ENCODE assay signal across 2 cellular contexts in genomic region chr3:71341721-71342120, GRCh38.
A peak's percentile ranks its signal among the peaks of the same experiment; 100 is the strongest.
TF ChIP-seq lines count a peak whose summit lies in the region.

No MANE protein-coding gene starts in this region.

TF ChIP-seq in SK-N-SH, 30 proteins besides CTCF, POLR2A, EP300 and RAD21:
- TF ChIP-seq REST (IDR thresholded peaks at IDR 0.05; ENCODE audit: low read depth, low read length) = no peak
- peak; percentile 18; the same call in 1 of the 2 replicates for TF ChIP-seq NFIC (IDR thresholded peaks at IDR 0.05; ENCODE audit: borderline replicate concordance)
- no peak for TF ChIP-seq GABPA (IDR thresholded peaks at IDR 0.05; ENCODE audit: low read depth)
- no peak for TF ChIP-seq EZH2phosphoT487 (IDR thresholded peaks at IDR 0.05; ENCODE audit: borderline replicate concordance, low read depth)
- TF ChIP-seq MXI1 (IDR thresholded peaks at IDR 0.05; ENCODE audit: low read depth, low read length) = no peak
- no peak for TF ChIP-seq FOXJ3 (CRISPR knock-in tag; IDR thresholded peaks at IDR 0.05)
- TF ChIP-seq TCF12 (IDR thresholded peaks at IDR 0.05) = peak; percentile 69
- TF ChIP-seq CHD2 (IDR thresholded peaks at IDR 0.05; ENCODE audit: low read length, partially characterized antibody) = no peak
- TF ChIP-seq ELF1 (IDR thresholded peaks at IDR 0.05) = no peak
- TF ChIP-seq MEF2A (IDR thresholded peaks at IDR 0.05; ENCODE audit: borderline replicate concordance, low read depth) = no peak; the same call in 1 of the 2 replicates
- TF ChIP-seq USF2 (IDR thresholded peaks at IDR 0.05; ENCODE audit: borderline replicate concordance, low read depth, low read length) = no peak
- TF ChIP-seq FOSL2 (IDR thresholded peaks at IDR 0.05; ENCODE audit: borderline replicate concordance, low read depth) = peak; percentile 58; the same call in 1 of the 2 replicates
- no peak for TF ChIP-seq IRF3 (IDR thresholded peaks at IDR 0.05; ENCODE audit: low read depth, low read length)
- TF ChIP-seq YY1 (IDR thresholded peaks at IDR 0.05; ENCODE audit: low read depth) = no peak
- peak; percentile 85 for TF ChIP-seq JUND (IDR thresholded peaks at IDR 0.05)
- TF ChIP-seq PBX3 (IDR thresholded peaks at IDR 0.05) = peak; percentile 60
- no peak for TF ChIP-seq ZBTB33 (IDR thresholded peaks at IDR 0.05; ENCODE audit: borderline replicate concordance, low read depth)
- peak; percentile 64 for TF ChIP-seq TEAD4 (IDR thresholded peaks at IDR 0.05; ENCODE audit: borderline replicate concordance, insufficient read depth)
- TF ChIP-seq POLR2AphosphoS5 (IDR thresholded peaks at IDR 0.05; ENCODE audit: low read depth, low read length) = no peak
- no peak for TF ChIP-seq TAF1 (IDR thresholded peaks at IDR 0.05; ENCODE audit: borderline replicate concordance, low read depth, low read length)
- TF ChIP-seq USF1 (IDR thresholded peaks at IDR 0.05; ENCODE audit: borderline replicate concordance, low read depth) = no peak
- TF ChIP-seq GATA2 (CRISPR knock-in tag; IDR thresholded peaks at IDR 0.05) = no peak

TF ChIP-seq in WTC11, 78 proteins besides CTCF, POLR2A, EP300 and RAD21 (continued from another document):
- TF ChIP-seq AR (CRISPR knock-in tag; IDR thresholded peaks at IDR 0.05) (no peak), RORB (CRISPR knock-in tag; IDR thresholded peaks at IDR 0.05) (no peak), PREB (CRISPR knock-in tag; IDR thresholded peaks at IDR 0.05; ENCODE audit: borderline replicate concordance) (no peak), TCF7 (CRISPR knock-in tag; IDR thresholded peaks at IDR 0.05; ENCODE audit: low read depth) (no peak), OVOL2 (CRISPR knock-in tag; IDR thresholded peaks at IDR 0.05; ENCODE audit: borderline replicate concordance) (no peak), ERG (CRISPR knock-in tag; IDR thresholded peaks at IDR 0.05) (no peak), ZNF512 (CRISPR knock-in tag; IDR thresholded peaks at IDR 0.05; ENCODE audit: borderline replicate concordance) (no peak), E2F4 (CRISPR knock-in tag; IDR thresholded peaks at IDR 0.05; ENCODE audit: borderline replicate concordance, low read depth) (no peak), ETV6 (CRISPR knock-in tag; IDR thresholded peaks at IDR 0.05) (no peak), ZMAT4 (CRISPR knock-in tag; IDR thresholded peaks at IDR 0.05) (no peak)
